Comparison of ENCODE assay signal across 26 cellular contexts in the genomic region with DNA sequence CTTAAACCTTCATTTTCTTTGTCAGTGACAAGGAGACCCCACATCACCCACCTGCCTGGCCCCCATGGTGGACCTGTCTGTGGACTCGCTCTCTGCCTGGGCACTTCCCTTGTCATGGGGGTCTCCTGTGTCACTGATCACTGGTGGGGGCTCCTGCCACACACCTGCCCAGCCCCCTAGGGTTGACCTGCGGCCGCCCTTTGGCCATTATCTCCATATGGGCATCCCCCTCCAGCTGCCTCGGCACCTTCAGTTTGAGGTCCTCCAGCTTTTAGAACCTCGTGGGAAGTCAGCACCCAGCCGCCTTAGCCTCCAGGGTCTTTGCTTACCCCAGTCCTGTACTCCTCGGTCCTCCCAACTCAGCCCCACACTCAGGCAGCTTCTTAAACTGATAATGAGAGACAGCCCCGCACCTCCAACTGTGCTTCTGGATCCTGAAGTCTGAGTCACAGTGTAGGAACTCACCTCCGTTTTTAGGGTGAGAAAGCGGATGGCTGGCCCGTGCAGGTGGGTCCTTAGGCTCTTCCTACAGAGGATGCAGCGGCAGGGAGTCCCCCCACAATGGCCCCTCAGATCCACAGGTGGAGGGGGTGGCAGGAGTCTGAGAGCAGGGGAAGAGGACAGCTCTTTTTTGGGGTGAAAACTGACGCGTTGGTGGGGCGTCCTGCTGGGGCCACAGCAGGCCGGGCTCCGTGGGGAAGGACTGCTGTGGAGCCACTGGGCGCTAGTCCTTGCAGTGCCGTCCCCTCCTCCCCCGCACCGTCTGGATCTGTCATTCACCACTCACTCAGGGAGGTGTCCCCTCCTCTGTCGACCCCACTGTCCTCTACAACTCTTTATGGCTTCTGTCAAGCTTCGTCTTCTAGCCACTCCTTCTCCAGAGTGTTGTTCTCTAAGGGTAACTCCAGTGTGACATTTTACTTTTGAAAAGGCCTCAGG. TPM values are rescaled to one million over a fixed set of nuclear protein-coding genes. Genes with fewer than 3 reads are reported as not detected.
"Had no signal": no experiment of that assay in that cellular context is flagged by ENCODE, and none has a peak within 500 bp of the region (broad histone marks: within the 10 kb centered on the region; RNA-seq: fewer than 3 reads in every experiment).

No MANE protein-coding gene starts in this region.

- H3K27me3 ChIP-seq: cardiac muscle cell, left lung, thyroid gland, uterus had no signal

- H3K27ac ChIP-seq: cardiac muscle cell, epithelial cell of prostate, foreskin keratinocyte, left lung, thyroid gland, uterus had no signal

- DNase-seq: activated CD4-positive, CD25-positive, alpha-beta regulatory T cell treated with anti-CD3 and anti-CD28 coated beads, Interleukin-2, amount 50 U/mL, for 72 hours; activated naive CD4-positive, alpha-beta T cell treated with Interleukin-2 at 50 U/mL for 16 hours; activated naive CD8-positive, alpha-beta T cell treated with anti-CD3 and anti-CD28 coated beads, Interleukin-2, amount 10 ng/mL, durations not matched to agents 7 days and 5 days; activated T-cell treated with anti-CD3 and anti-CD28 coated beads for 4 hours; amygdala; endodermal cell; foreskin keratinocyte; glutamatergic neuron; hippocampal formation; mesenchymal stem cell; nucleus accumbens; posterior cingulate gyrus; stimulated activated CD4-positive, alpha-beta T cell treated with anti-CD3 and anti-CD28 coated beads, Interleukin-1b, Interleukin-23, amount 100 ng/mL, for 48 hours; stimulated activated naive CD4-positive, alpha-beta T cell treated with Interleukin-2 at 50 U/mL for 16 hours; T-helper 1 cell; T-helper 9 cell; thyroid gland; uterus had no signal

- H3K4me1 ChIP-seq: foreskin keratinocyte, left lung, thyroid gland, uterus had no signal

- ATAC-seq: left lung, SK-N-SH treated with all-trans-retinoic acid at 6 μM for 48 hours had no signal

- H3K4me3 ChIP-seq: cardiac muscle cell, left lung, thyroid gland, uterus had no signal

- H3K9me3 ChIP-seq: left lung, thyroid gland, uterus had no signal

- H3K36me3 ChIP-seq: cardiac muscle cell, left lung, thyroid gland, uterus had no signal

RNA-seq across cellular contexts. Expression of gene PRR23E, which starts 8.7 kb away (rescaled TPM):
- total RNA-seq: activated naive CD8-positive, alpha-beta T cell treated with anti-CD3 and anti-CD28 coated beads, Interleukin-2, amount 10 ng/mL, durations not matched to agents 7 days and 5 days; activated T-helper 1 cell treated with anti-CD3 and anti-CD28 coated beads, Interleukin-12 subunit alpha, Interleukin-12 subunit beta, Interleukin-2, Interleukin-4 antibody, amounts not matched to agents 30 ng/mL and 10 ng/mL and 1 ng/mL, durations not matched to agents 14 hours and 24 hours and 36 hours; cardiac muscle cell; endodermal cell; fibroblast of lung; foreskin keratinocyte; left lung; renal cortical epithelial cell; subcutaneous adipose tissue; thyroid gland; uterus had no signal
- polyA plus RNA-seq: cardiac muscle cell, fibroblast of lung, foreskin keratinocyte had no signal
